ENCODE assay signal across 7 cellular contexts in genomic region chr12:81930037-81930436, GRCh38.
"Had no signal": no experiment of that assay in that cellular context is flagged by ENCODE, and none has a peak within 500 bp of the region (broad histone marks: within the 10 kb centered on the region; RNA-seq: fewer than 3 reads in every experiment).

No MANE protein-coding gene starts in this region.

- H3K9ac ChIP-seq: KMS-11 had no signal

- ATAC-seq: K562 had no signal

- DNase-seq: IMR-90, KBM-7, KG1 had no signal

- H3K27ac ChIP-seq: HL-60, KMS-11 had no signal

- H3K4me2 ChIP-seq: KMS-11 had no signal

- FAIRE-seq: HTR-8/SVneo, K562 had no signal

- H3K4me3 ChIP-seq: K562 had no signal
